16 cellular contexts compared by ENCODE assay signal in genomic region chr17:68567035-68567434, GRCh38. TPM values are rescaled to one million over a fixed set of nuclear protein-coding genes. Genes with fewer than 3 reads are reported as not detected.
"Had no signal": no experiment of that assay in that cellular context is flagged by ENCODE, and none has a peak within 500 bp of the region (broad histone marks: within the 10 kb centered on the region; RNA-seq: fewer than 3 reads in every experiment).

No MANE protein-coding gene starts in this region.

- H3K9me3 ChIP-seq: ascending aorta, suprapubic skin, transverse colon had no signal

- H3K27ac ChIP-seq: ascending aorta, suprapubic skin had no signal

- DNase-seq: activated B cell treated with CpG ODN at 0.5 μM for 24 hours; activated CD4-positive, alpha-beta memory T cell treated with anti-CD3 and anti-CD28 coated beads, Interleukin-2, amount 10 ng/mL, durations not matched to agents 7 days and 5 days; activated CD4-positive, alpha-beta T cell treated with anti-CD3 and anti-CD28 coated beads for 4 hours; activated naive CD4-positive, alpha-beta T cell; activated T-cell treated with anti-CD3 and anti-CD28 coated beads, Interleukin-2, amount 50 U/mL, for 1 hour; cerebellar nuclear complex; cortex of kidney; retina; stimulated activated naive CD8-positive, alpha-beta T cell treated with anti-CD3 and anti-CD28 coated beads, Interleukin-15, amount 100 ng/mL, for 72 hours; T-helper 1 cell; T-helper 9 cell; transverse colon had no signal

- H3K27me3 ChIP-seq: ascending aorta, suprapubic skin, transverse colon had no signal

- H3K4me3 ChIP-seq: ascending aorta, suprapubic skin, transverse colon had no signal

- H3K36me3 ChIP-seq: ascending aorta, suprapubic skin, transverse colon had no signal

- H3K4me1 ChIP-seq: transverse colon had no signal

RNA-seq across cellular contexts. Expression of gene FAM20A, which starts 34.1 kb away (rescaled TPM):
- total RNA-seq: activated B cell treated with CpG ODN at 0.5 μM for 24 hours; activated CD4-positive, alpha-beta memory T cell treated with anti-CD3 and anti-CD28 coated beads, Interleukin-2, amount 10 ng/mL, durations not matched to agents 7 days and 5 days; activated T-helper 17 cell treated with anti-CD3 and anti-CD28 coated beads, Interleukin-2, amount 50 U/mL, for 72 hours; lung microvascular endothelial cell had no signal
